ENCODE assay signal across 26 cellular contexts in genomic region chr1:89527750-89528381, GRCh38. TPM values are rescaled to one million over a fixed set of nuclear protein-coding genes. Genes with fewer than 3 reads are reported as not detected.
A peak's percentile ranks its signal among the peaks of the same experiment; 100 is the strongest.
DNase-seq lines count a peak whose midpoint lies in the region; ATAC-seq and TF ChIP-seq lines count a peak whose summit lies in the region.
"Had no signal": no experiment of that assay in that cellular context is flagged by ENCODE, and none has a peak within 500 bp of the region (broad histone marks: within the 10 kb centered on the region; RNA-seq: fewer than 3 reads in every experiment).

No MANE protein-coding gene starts in this region.

- no peak for DNase-seq in GM23338 (ENCODE audit: low spot score)
- peak; percentile 68 for DNase-seq in globus pallidus (ENCODE audit: low spot score)
- DNase-seq in gastrocnemius medialis: peak in 1 of 2 donors; percentile 21
- DNase-seq in central memory CD4-positive, alpha-beta T cell: no peak
- DNase-seq in esophagus muscularis mucosa (ENCODE audit: extremely low spot score): no peak
- DNase-seq in activated T-cell treated with anti-CD3 and anti-CD28 coated beads, Interleukin-2, amount 50 U/mL, for 24 hours: no peak
- no peak for DNase-seq in RPMI8226
- DNase-seq: activated CD4-positive, alpha-beta T cell treated with anti-CD3 and anti-CD28 coated beads, Interleukin-2, amount 50 U/mL, for 48 hours; activated naive CD4-positive, alpha-beta T cell; activated naive CD8-positive, alpha-beta T cell treated with anti-CD3 and anti-CD28 coated beads, Interleukin-2, amount 50 U/mL, for 24 hours; EL; H9; immature natural killer cell; mesenchymal stem cell; MV-4-11; NCI-H1436; NCI-H226; right cardiac atrium; stimulated activated CD4-positive, alpha-beta T cell treated with anti-CD3 and anti-CD28 coated beads, Interleukin-2, amount 100 ng/mL, for 24 hours; stimulated activated naive CD8-positive, alpha-beta T cell treated with anti-CD3 and anti-CD28 coated beads, Interleukin-15, Interleukin-2, amounts not matched to agents 100 U/mL and 50 U/mL, for 24 hours; thyroid gland had no signal

- H3K79me2 ChIP-seq in GM23338 (replicated peaks; ENCODE audit: insufficient read depth) (peaks cover 72% of the 10 kb centered on the region), SU-DHL-6 (ENCODE audit: insufficient read depth, low read length) (peaks cover 58% of the 10 kb centered on the region)

- H3K27ac ChIP-seq in GM23338 (ENCODE audit: low read depth) (no peak overlapping the region), SU-DHL-6 (ENCODE audit: low read depth, low read length) (no peak overlapping the region), gastrocnemius medialis (peak overlapping the region; percentile 17 to 98 (median 92)), esophagus muscularis mucosa (replicated peaks in 1 of 4) (no peak overlapping the region)
- H3K27ac ChIP-seq: RWPE1, thyroid gland, vagina had no signal

- intact Hi-C loops in gastrocnemius medialis (cut with DNase I; ENCODE audit: low total_unique reads) (loop anchor here (10.0 kb wide), 1 partner anchor 467 kb away; the partner anchor contains the start of gene ZNF326), esophagus muscularis mucosa (cut with DNase I) (no loop called here)

- H3K9me2 ChIP-seq in GM23338 (ENCODE audit: insufficient read depth) (no peaks in the 10 kb centered on the region), SU-DHL-6 (replicated peaks; ENCODE audit: insufficient read depth, low read length) (no peaks in the 10 kb centered on the region)

- H3K4me3 ChIP-seq in GM23338: no peak overlapping the region
- H3K4me3 ChIP-seq in SU-DHL-6 (ENCODE audit: insufficient read depth, low read length, poor library complexity, severe bottlenecking): no peak overlapping the region
- H3K4me3 ChIP-seq in gastrocnemius medialis: no peak overlapping the region
- no peak overlapping the region for H3K4me3 ChIP-seq in esophagus muscularis mucosa
- H3K4me3 ChIP-seq: thyroid gland, vagina had no signal

- no peak for ATAC-seq in GM23338
- no peak for ATAC-seq in gastrocnemius medialis
- ATAC-seq: activated naive CD8-positive, alpha-beta T cell treated with anti-CD3 and anti-CD28 coated beads, Interleukin-2, amount 50 U/mL, for 24 hours; right cardiac atrium; stimulated activated naive CD8-positive, alpha-beta T cell treated with anti-CD3 and anti-CD28 coated beads, Interleukin-15, Interleukin-2, amounts not matched to agents 100 U/mL and 50 U/mL, for 24 hours had no signal

- H3K27me3 Mint-ChIP-seq in GM23338 (ENCODE audit: insufficient read depth, low read depth, poor library complexity): peaks cover 12% of the 10 kb centered on the region
- no peaks in the 10 kb centered on the region for H3K27me3 Mint-ChIP-seq in activated T-cell treated with anti-CD3 and anti-CD28 coated beads, Interleukin-2, amount 50 U/mL, for 24 hours
- H3K27me3 Mint-ChIP-seq: activated naive CD8-positive, alpha-beta T cell treated with anti-CD3 and anti-CD28 coated beads, Interleukin-2, amount 50 U/mL, for 24 hours; B cell had no signal

- no peak overlapping the region for H2AFZ ChIP-seq in GM23338
- H2AFZ ChIP-seq in SU-DHL-6 (ENCODE audit: low read depth, low read length, severe bottlenecking): no peak overlapping the region

- TF ChIP-seq CTCF in GM23338 (conservative IDR thresholded peaks at IDR 0.05; ENCODE audit: low read depth in 2 of 2) (no peak), SU-DHL-6 (IDR thresholded peaks at IDR 0.05; ENCODE audit: insufficient read depth, low read length, poor library complexity, severe bottlenecking) (no peak), gastrocnemius medialis (IDR thresholded peaks at IDR 0.05 in 4 of 5, conservative IDR thresholded peaks at IDR 0.05 in 1 of 5) (no peak), esophagus muscularis mucosa (IDR thresholded peaks at IDR 0.05) (no peak)

- peaks cover 4% of the 10 kb centered on the region; the same call in 1 of the 3 replicates for H3K9me3 Mint-ChIP-seq in GM23338
- H3K9me3 Mint-ChIP-seq in activated T-cell treated with anti-CD3 and anti-CD28 coated beads, Interleukin-2, amount 50 U/mL, for 24 hours: peaks cover 6% of the 10 kb centered on the region
- H3K9me3 Mint-ChIP-seq: immature natural killer cell; T-helper 1 cell treated with Interleukin-12 subunit alpha and Interleukin-12 subunit beta and Interleukin-4 antibody, amounts not matched to agents 30 μg/mL and 1 μg/mL, for 36 hours had no signal

- peaks cover 16% of the 10 kb centered on the region for H3K36me3 Mint-ChIP-seq in GM23338 (ENCODE audit: low read depth)
- peaks cover 39% of the 10 kb centered on the region for H3K36me3 Mint-ChIP-seq in activated T-cell treated with anti-CD3 and anti-CD28 coated beads, Interleukin-2, amount 50 U/mL, for 24 hours (ENCODE audit: low read depth)

- no peak overlapping the region for H3K27ac Mint-ChIP-seq in GM23338
- H3K27ac Mint-ChIP-seq in activated T-cell treated with anti-CD3 and anti-CD28 coated beads, Interleukin-2, amount 50 U/mL, for 24 hours: no peak overlapping the region
- H3K27ac Mint-ChIP-seq: activated naive CD8-positive, alpha-beta T cell treated with anti-CD3 and anti-CD28 coated beads, Interleukin-2, amount 50 U/mL, for 24 hours; B cell; H9; immature natural killer cell; T-helper 1 cell treated with Interleukin-12 subunit alpha and Interleukin-12 subunit beta and Interleukin-4 antibody, amounts not matched to agents 30 μg/mL and 1 μg/mL, for 36 hours had no signal

- H3F3A ChIP-seq in GM23338 (replicated peaks; ENCODE audit: low read depth): 0 out of 2 replicates have a peak, but pooled peaks cover 8% of the 10 kb centered on the region
- peaks cover 11% of the 10 kb centered on the region for H3F3A ChIP-seq in SU-DHL-6 (ENCODE audit: insufficient read depth)

- 55% methylated on average over 2 of the region's 2 CpGs for WGBS in esophagus muscularis mucosa

- H3K4me1 Mint-ChIP-seq in GM23338: peaks cover 46% of the 10 kb centered on the region
- H3K4me1 Mint-ChIP-seq in activated T-cell treated with anti-CD3 and anti-CD28 coated beads, Interleukin-2, amount 50 U/mL, for 24 hours (ENCODE audit: low read depth): peaks cover 52% of the 10 kb centered on the region

- H4K20me1 ChIP-seq in GM23338 (replicated peaks; ENCODE audit: insufficient read depth) (peaks cover 21% of the 10 kb centered on the region), SU-DHL-6 (ENCODE audit: low read depth, low read length) (no peaks in the 10 kb centered on the region; the same call in 1 of the 2 replicates)

- TF ChIP-seq EP300 in esophagus muscularis mucosa (IDR thresholded peaks at IDR 0.05): no peak

- TF ChIP-seq POLR2A in gastrocnemius medialis (IDR thresholded peaks at IDR 0.05) (no peak), esophagus muscularis mucosa (IDR thresholded peaks at IDR 0.05; ENCODE audit: low read depth) (no peak)

- H3K4me2 ChIP-seq in GM23338: peak overlapping the region; percentile 24
- H3K4me2 ChIP-seq in SU-DHL-6 (ENCODE audit: low read depth, low read length, poor library complexity, severe bottlenecking): peak overlapping the region; percentile 91

- in situ Hi-C loops in gastrocnemius medialis (cut with MboI; ENCODE audit: low sequenced_read_pairs in 4 of 4): loop anchor here in 1 of 4 donors (10.0 kb wide), 1 partner anchor 57 kb away; no protein-coding TSS in a partner anchor

- H3K36me3 ChIP-seq in GM23338 (ENCODE audit: insufficient read depth) (no peaks in the 10 kb centered on the region), SU-DHL-6 (ENCODE audit: low read length) (peaks cover 9% of the 10 kb centered on the region; the same call in 1 of the 2 replicates), gastrocnemius medialis (no peaks in the 10 kb centered on the region), esophagus muscularis mucosa (peaks cover 0 to 4% (median 2%) of the 10 kb centered on the region in 4 donors)
- H3K36me3 ChIP-seq: thyroid gland, vagina had no signal

- peaks cover 48% of the 10 kb centered on the region for H3K4me1 ChIP-seq in GM23338 (ENCODE audit: insufficient read depth)
- H3K4me1 ChIP-seq in gastrocnemius medialis: peaks cover 40 to 41% of the 10 kb centered on the region in 2 donors
- H3K4me1 ChIP-seq in esophagus muscularis mucosa: peaks cover 8 to 31% (median 22%) of the 10 kb centered on the region in 4 donors
- H3K4me1 ChIP-seq: thyroid gland, vagina had no signal

- H3K27me3 ChIP-seq in GM23338 (ENCODE audit: insufficient read depth) (no peaks in the 10 kb centered on the region), SU-DHL-6 (ENCODE audit: low read length) (no peaks in the 10 kb centered on the region), gastrocnemius medialis (no peaks in the 10 kb centered on the region), esophagus muscularis mucosa (no peaks in the 10 kb centered on the region)
- H3K27me3 ChIP-seq: thyroid gland, vagina had no signal

- H3K9me3 ChIP-seq in SU-DHL-6 (ENCODE audit: insufficient read depth, low read length) (no peaks in the 10 kb centered on the region), gastrocnemius medialis (no peaks in the 10 kb centered on the region), esophagus muscularis mucosa (no peaks in the 10 kb centered on the region)
- H3K9me3 ChIP-seq: thyroid gland, vagina had no signal

- no peak overlapping the region for H3K4me3 Mint-ChIP-seq in GM23338
- no peak overlapping the region for H3K4me3 Mint-ChIP-seq in activated T-cell treated with anti-CD3 and anti-CD28 coated beads, Interleukin-2, amount 50 U/mL, for 24 hours
- H3K4me3 Mint-ChIP-seq: activated naive CD8-positive, alpha-beta T cell treated with anti-CD3 and anti-CD28 coated beads, Interleukin-2, amount 50 U/mL, for 24 hours; B cell; H9; immature natural killer cell; T-helper 1 cell treated with Interleukin-12 subunit alpha and Interleukin-12 subunit beta and Interleukin-4 antibody, amounts not matched to agents 30 μg/mL and 1 μg/mL, for 36 hours had no signal

- no peak overlapping the region for H3K9ac ChIP-seq in SU-DHL-6 (ENCODE audit: low read length)

RNA-seq across cellular contexts. Expression of gene LRRC8B, which starts 3.2 kb away (rescaled TPM):
- 26.5 and 37.6 TPM in 2 replicates for total RNA-seq in GM23338 (2014; rRNA removed; shearing (Covaris generic))
- 7.5 and 9.0 TPM in 2 replicates for polyA plus RNA-seq in GM23338 (2016; fragmentation: Nextera tagmentation; extraction: Ambion mirVana)
- 10 to 100 TPM in 2 of 4 donors, 1 to 10 TPM in 2; 3.5 to 15.7 (median 8.5) TPM for total RNA-seq in gastrocnemius medialis
- 1 to 10 TPM; 3.3 to 9.2 (median 4.1) TPM for total RNA-seq in esophagus muscularis mucosa

Comparison
In these comparisons a context has a peak if more than half of its experiments do, and no peak if none do; other contexts are left out.
1. H3K27ac ChIP-seq: peak in gastrocnemius medialis (4 of 4); none in GM23338 (single experiment), SU-DHL-6 (single experiment) and esophagus muscularis mucosa (0 of 4).